Comparison of ENCODE assay signal across 14 cellular contexts in the genomic region with DNA sequence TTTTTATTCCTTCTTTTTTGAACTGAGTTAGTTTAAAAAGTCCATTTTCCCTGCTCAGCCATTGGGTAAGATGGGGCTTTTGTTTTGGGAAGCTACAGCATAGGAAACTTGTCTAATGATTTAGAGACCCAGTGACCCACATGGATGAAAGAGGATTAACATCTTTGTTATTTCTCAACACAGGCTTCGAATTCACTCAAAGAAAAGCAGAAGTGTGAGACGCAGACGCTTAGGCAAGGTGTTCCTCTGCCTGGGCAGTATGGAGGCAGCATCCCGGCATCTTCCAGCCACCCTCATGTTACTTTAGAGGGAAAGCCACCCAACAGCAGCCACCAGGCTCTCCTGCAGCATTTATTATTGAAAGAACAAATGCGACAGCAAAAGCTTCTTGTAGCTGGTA.
A peak's percentile ranks its signal among the peaks of the same experiment; 100 is the strongest.
DNase-seq lines count a peak whose midpoint lies in the region; ATAC-seq lines count a peak whose summit lies in the region.
"Had no signal": no experiment of that assay in that cellular context is flagged by ENCODE, and none has a peak within 500 bp of the region (broad histone marks: within the 10 kb centered on the region; RNA-seq: fewer than 3 reads in every experiment).

No MANE protein-coding gene starts in this region.

- peak; percentile 50 for DNase-seq in CD1c-positive myeloid dendritic cell (ENCODE audit: extremely low spot score)
- peak; percentile 90 for DNase-seq in MV-4-11 (lab: John Stamatoyannopoulos, UW)
- DNase-seq in SKM-1 (lab: John Stamatoyannopoulos, UW; ENCODE audit: unreplicated experiment): peak; percentile 38
- no peak for DNase-seq in stimulated activated effector memory CD8-positive, alpha-beta T cell treated with anti-CD3 and anti-CD28 coated beads, Interleukin-12 subunit alpha, Interleukin-12 subunit beta, amount 100 ng/mL, for 72 hours (ENCODE audit: low spot score in 2 of 2)
- DNase-seq in HK-2 (ENCODE audit: unreplicated experiment): no peak
- no peak for DNase-seq in activated CD4-positive, CD25-positive, alpha-beta regulatory T cell treated with anti-CD3 and anti-CD28 coated beads, Interleukin-2, amount 50 U/mL, for 72 hours
- DNase-seq: Calu3; CD4-positive, alpha-beta T cell; DMS 273 treated with DMSO at 0.1 percent for 48 hours; GM23248; IMR-90 had no signal

- no peak for ATAC-seq in stimulated activated effector memory CD8-positive, alpha-beta T cell treated with anti-CD3 and anti-CD28 coated beads, Interleukin-12 subunit alpha, Interleukin-12 subunit beta, amount 100 ng/mL, for 72 hours
- ATAC-seq in HG03025 (IDR thresholded peaks at IDR 0.05; ENCODE audit: low FRiP score, unreplicated experiment): no peak
- ATAC-seq: A549, HCT116 had no signal

- peaks cover 46% of the 10 kb centered on the region for H3K36me3 Mint-ChIP-seq in stimulated activated effector memory CD8-positive, alpha-beta T cell treated with anti-CD3 and anti-CD28 coated beads, Interleukin-12 subunit alpha, Interleukin-12 subunit beta, amount 100 ng/mL, for 72 hours

- no peak overlapping the region for H3K4me3 Mint-ChIP-seq in stimulated activated effector memory CD8-positive, alpha-beta T cell treated with anti-CD3 and anti-CD28 coated beads, Interleukin-12 subunit alpha, Interleukin-12 subunit beta, amount 100 ng/mL, for 72 hours
- H3K4me3 Mint-ChIP-seq: CD4-positive, alpha-beta T cell had no signal

- H3K27ac Mint-ChIP-seq in stimulated activated effector memory CD8-positive, alpha-beta T cell treated with anti-CD3 and anti-CD28 coated beads, Interleukin-12 subunit alpha, Interleukin-12 subunit beta, amount 100 ng/mL, for 72 hours: peak overlapping the region; percentile 94
- H3K27ac Mint-ChIP-seq: CD4-positive, alpha-beta T cell had no signal

- H3K9me3 Mint-ChIP-seq in stimulated activated effector memory CD8-positive, alpha-beta T cell treated with anti-CD3 and anti-CD28 coated beads, Interleukin-12 subunit alpha, Interleukin-12 subunit beta, amount 100 ng/mL, for 72 hours: no peaks in the 10 kb centered on the region
- H3K9me3 Mint-ChIP-seq: CD4-positive, alpha-beta T cell had no signal

- H3K4me1 Mint-ChIP-seq in stimulated activated effector memory CD8-positive, alpha-beta T cell treated with anti-CD3 and anti-CD28 coated beads, Interleukin-12 subunit alpha, Interleukin-12 subunit beta, amount 100 ng/mL, for 72 hours: peaks cover 12% of the 10 kb centered on the region

Comparison
In these comparisons a context has a peak if more than half of its experiments do, and no peak if none do; other contexts are left out.
1. DNase-seq: peak in CD1c-positive myeloid dendritic cell (single experiment), MV-4-11 (single experiment) and SKM-1 (single experiment); none in stimulated activated effector memory CD8-positive, alpha-beta T cell treated with anti-CD3 and anti-CD28 coated beads, Interleukin-12 subunit alpha, Interleukin-12 subunit beta, amount 100 ng/mL, for 72 hours (0 of 2), HK-2 (single experiment) and activated CD4-positive, CD25-positive, alpha-beta regulatory T cell treated with anti-CD3 and anti-CD28 coated beads, Interleukin-2, amount 50 U/mL, for 72 hours (single experiment).